In genomic region chr20:16279320-16279719, GRCh38 we compare ENCODE assay signal across 24 cellular contexts.
DNase-seq lines count a peak whose midpoint lies in the region; ATAC-seq and TF ChIP-seq lines count a peak whose summit lies in the region.
"Had no signal": no experiment of that assay in that cellular context is flagged by ENCODE, and none has a peak within 500 bp of the region (broad histone marks: within the 10 kb centered on the region; RNA-seq: fewer than 3 reads in every experiment).

No MANE protein-coding gene starts in this region.

- WGBS in mesendoderm (ENCODE audit: extremely low coverage, insufficient coverage, low lambda C conversion rate), result no CpG with 5 or more reads among the region's 5 CpGs

- H3K4me2 ChIP-seq in mesendoderm (ENCODE audit: low read length), result no peak overlapping the region

- peak; percentile 7; the same call in 1 of the 2 replicates for TF ChIP-seq CTCF in WERI-Rb-1 (IDR thresholded peaks at IDR 0.05; ENCODE audit: low read depth, low read length)
- TF ChIP-seq CTCF in glutamatergic neuron (IDR thresholded peaks at IDR 0.05; ENCODE audit: partially characterized antibody, unreplicated experiment), result no peak

- H2BK15ac ChIP-seq in mesendoderm (replicated peaks; ENCODE audit: low read depth), result no peak overlapping the region

- H2BK120ac ChIP-seq in mesendoderm (ENCODE audit: low read depth, low read length), result no peak overlapping the region

- no peak overlapping the region for H3K4me3 Mint-ChIP-seq in glutamatergic neuron (ENCODE audit: unreplicated experiment)
- H3K4me3 Mint-ChIP-seq: brain; natural killer cell treated with Interleukin-12 subunit alpha and Interleukin-12 subunit beta and Interleukin-15 and Interleukin-18, amount 100 ng/mL, for 72 hours had no signal

- H3K56ac ChIP-seq in mesendoderm (ENCODE audit: low read length), result no peak overlapping the region

- DNase-seq in DMS53 (lab: John Stamatoyannopoulos, UW) (peak; percentile 42), DMS53 treated with DMSO at 0.1 percent for 48 hours (lab: John Stamatoyannopoulos, UW; ENCODE audit: unreplicated experiment) (no peak), LHCN-M2 (ENCODE audit: low read depth) (peak; percentile 21), WERI-Rb-1 (peak; percentile 32), mesendoderm (peak; percentile 61), retina (no peak), glutamatergic neuron (no peak)
- DNase-seq: 8988T; activated CD4-positive, alpha-beta T cell treated with anti-CD3 and anti-CD28 coated beads for 48 hours; Calu3; GDM1; Karpas-422; NCI-H1436; NCI-H2171 treated with DMSO at 0.1 percent for 48 hours; NK-92 treated with Interleukin-12 subunit alpha and Interleukin-12 subunit beta, amount 100 ng/mL, for 24 hours; small intestine; stimulated activated CD4-positive, alpha-beta T cell treated with anti-CD3 and anti-CD28 coated beads, Interleukin-2, amount 100 ng/mL, for 48 hours; upper lobe of left lung had no signal

- H2BK5ac ChIP-seq in mesendoderm (ENCODE audit: low read length), result no peak overlapping the region

- no peak overlapping the region for H2AK5ac ChIP-seq in mesendoderm (ENCODE audit: low read length)

- H3K27me3 Mint-ChIP-seq in glutamatergic neuron (ENCODE audit: unreplicated experiment), result peaks cover 2% of the 10 kb centered on the region
- H3K27me3 Mint-ChIP-seq: brain; natural killer cell treated with Interleukin-12 subunit alpha and Interleukin-12 subunit beta and Interleukin-15 and Interleukin-18, amount 100 ng/mL, for 72 hours; progenitor cell of endocrine pancreas had no signal

- H3K27me3 ChIP-seq in WERI-Rb-1 (ENCODE audit: insufficient read depth, low read depth, severe bottlenecking) (no peaks in the 10 kb centered on the region), mesendoderm (ENCODE audit: insufficient read depth, low read length, poor library complexity) (no peaks in the 10 kb centered on the region)
- H3K27me3 ChIP-seq: upper lobe of left lung had no signal

- H3K36me3 ChIP-seq in WERI-Rb-1 (no peaks in the 10 kb centered on the region), mesendoderm (ENCODE audit: control insufficient read depth, insufficient read depth, low read length) (no peaks in the 10 kb centered on the region)
- H3K36me3 ChIP-seq: upper lobe of left lung had no signal

- H3K79me2 ChIP-seq in mesendoderm (ENCODE audit: control insufficient read depth, insufficient read depth, low read length), result no peaks in the 10 kb centered on the region

- H4K5ac ChIP-seq in mesendoderm (ENCODE audit: low read length), result no peak overlapping the region

- H3K9me3 ChIP-seq in WERI-Rb-1 (ENCODE audit: severe bottlenecking), result no peaks in the 10 kb centered on the region
- H3K9me3 ChIP-seq: upper lobe of left lung had no signal

- H3K4me3 ChIP-seq in WERI-Rb-1 (ENCODE audit: low read depth, low read length) (no peak overlapping the region), mesendoderm (ENCODE audit: low read length) (no peak overlapping the region)
- H3K4me3 ChIP-seq: upper lobe of left lung had no signal

- no peak overlapping the region for H3K4ac ChIP-seq in mesendoderm (ENCODE audit: low read depth, low read length)

- H3K23ac ChIP-seq in mesendoderm (ENCODE audit: low read length), result no peak overlapping the region

- no peak overlapping the region for H3K18ac ChIP-seq in mesendoderm (ENCODE audit: low read length)

- peaks cover 11% of the 10 kb centered on the region for H3K36me3 Mint-ChIP-seq in glutamatergic neuron (ENCODE audit: unreplicated experiment)
- H3K36me3 Mint-ChIP-seq: natural killer cell treated with Interleukin-12 subunit alpha and Interleukin-12 subunit beta and Interleukin-15 and Interleukin-18, amount 100 ng/mL, for 72 hours had no signal

- H4K8ac ChIP-seq in mesendoderm (ENCODE audit: low read depth, low read length), result no peak overlapping the region

- ATAC-seq in HG03521 (IDR thresholded peaks at IDR 0.05; ENCODE audit: unreplicated experiment), result no peak

- no peak overlapping the region for H3K27ac ChIP-seq in WERI-Rb-1
- no peak overlapping the region for H3K27ac ChIP-seq in mesendoderm (ENCODE audit: low read depth, low read length)
- H3K27ac ChIP-seq: RWPE1, upper lobe of left lung had no signal

- no peaks in the 10 kb centered on the region for H3K79me1 ChIP-seq in mesendoderm (ENCODE audit: low read length)

- peaks cover 6% of the 10 kb centered on the region for H3K9me3 Mint-ChIP-seq in glutamatergic neuron (ENCODE audit: unreplicated experiment)
- H3K9me3 Mint-ChIP-seq: activated T-helper 2 cell treated with anti-CD3 and anti-CD28 coated beads, Interferon-gamma antibody, Interleukin-2, Interleukin-4, amounts not matched to agents 10 μg/mL and 5 μg/mL and 100 μg/mL, durations not matched to agents 14 hours and 24 hours and 36 hours; natural killer cell treated with Interleukin-12 subunit alpha and Interleukin-12 subunit beta and Interleukin-15 and Interleukin-18, amount 100 ng/mL, for 72 hours had no signal

- no peaks in the 10 kb centered on the region for H3K4me1 Mint-ChIP-seq in glutamatergic neuron (ENCODE audit: low read depth, unreplicated experiment)

- H3K4me1 ChIP-seq in mesendoderm (ENCODE audit: control insufficient read depth, low read depth, low read length), result no peaks in the 10 kb centered on the region
- H3K4me1 ChIP-seq: upper lobe of left lung had no signal

- H3K9ac ChIP-seq in mesendoderm (ENCODE audit: low read length), result no peak overlapping the region

- no peak overlapping the region for H3K27ac Mint-ChIP-seq in glutamatergic neuron (ENCODE audit: unreplicated experiment)
- H3K27ac Mint-ChIP-seq: activated T-helper 2 cell treated with anti-CD3 and anti-CD28 coated beads, Interferon-gamma antibody, Interleukin-2, Interleukin-4, amounts not matched to agents 10 μg/mL and 5 μg/mL and 100 μg/mL, durations not matched to agents 14 hours and 24 hours and 36 hours; brain; natural killer cell treated with Interleukin-12 subunit alpha and Interleukin-12 subunit beta and Interleukin-15 and Interleukin-18, amount 100 ng/mL, for 72 hours; progenitor cell of endocrine pancreas had no signal

Comparison
In these comparisons a context has a peak if more than half of its experiments do, and no peak if none do; other contexts are left out.
1. DNase-seq: peak in DMS53 (single experiment), LHCN-M2 (single experiment), WERI-Rb-1 (single experiment) and mesendoderm (single experiment); none in DMS53 treated with DMSO at 0.1 percent for 48 hours (single experiment), retina (single experiment) and glutamatergic neuron (single experiment).